Comparison of ENCODE assay signal across 1 cellular context in genomic region chr17:81581758-81582157, GRCh38.
TF ChIP-seq lines count a peak whose summit lies in the region.

No MANE protein-coding gene starts in this region.

TF ChIP-seq in IMR-90, 13 proteins besides CTCF, POLR2A, EP300 and RAD21:
- TF ChIP-seq FOS (IDR thresholded peaks at IDR 0.05; ENCODE audit: low read depth, low read length) (no peak), CEBPB (IDR thresholded peaks at IDR 0.05; ENCODE audit: low read depth, low read length) (no peak), CHD1 (IDR thresholded peaks at IDR 0.05; ENCODE audit: low read depth, low read length) (no peak), RCOR1 (IDR thresholded peaks at IDR 0.05; ENCODE audit: insufficient replicate concordance, low read length) (no peak), USF2 (IDR thresholded peaks at IDR 0.05; ENCODE audit: low read depth, low read length) (no peak), MAFK (IDR thresholded peaks at IDR 0.05; ENCODE audit: low read depth, low read length) (no peak)
